ENCODE assay signal across 9 cellular contexts in the genomic region with DNA sequence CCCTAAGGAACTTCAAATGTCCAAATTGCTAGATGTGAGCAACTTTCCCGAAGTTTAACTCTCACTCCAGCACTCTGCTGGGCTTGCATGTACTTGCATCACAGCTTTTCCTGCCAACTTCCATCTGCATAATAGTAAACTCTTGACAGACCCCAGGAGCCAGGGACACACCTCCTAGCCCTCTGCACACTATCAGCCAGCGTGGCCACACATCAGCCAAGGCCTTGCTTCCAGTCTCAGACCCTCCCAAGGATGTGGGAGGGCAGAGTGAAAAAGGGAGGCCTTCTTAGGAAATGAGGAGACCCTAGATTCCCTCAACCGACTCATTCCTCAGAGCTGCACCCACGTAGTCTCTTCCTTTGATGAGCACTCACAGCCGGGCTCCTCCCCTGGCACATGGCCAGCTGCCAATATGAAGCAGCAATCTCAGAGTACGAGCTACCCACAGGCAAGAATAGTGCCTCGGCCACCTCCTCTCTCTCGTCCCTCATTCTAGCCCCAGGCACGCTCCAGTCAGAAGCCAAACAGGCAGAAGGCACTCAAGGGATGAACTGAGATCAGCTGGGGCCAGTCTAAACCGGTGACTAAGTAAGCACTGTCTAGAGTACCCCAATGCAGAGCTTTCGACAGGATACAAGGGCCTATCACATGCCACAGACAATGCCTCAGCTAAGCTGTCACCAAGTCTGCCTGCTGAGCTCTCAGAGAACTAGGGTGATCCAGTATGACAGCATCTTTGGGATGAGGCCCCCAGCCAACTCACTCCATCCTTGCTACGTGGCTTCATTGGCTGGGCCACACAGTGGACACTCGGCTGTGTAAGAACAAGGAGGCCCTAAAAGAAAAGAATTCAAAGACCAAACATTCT. TPM values are rescaled to one million over a fixed set of nuclear protein-coding genes. Genes with fewer than 3 reads are reported as not detected.
DNase-seq lines count a peak whose midpoint lies in the region; ATAC-seq lines count a peak whose summit lies in the region.
"Had no signal": no experiment of that assay in that cellular context is flagged by ENCODE, and none has a peak within 500 bp of the region (broad histone marks: within the 10 kb centered on the region; RNA-seq: fewer than 3 reads in every experiment).

No MANE protein-coding gene starts in this region.

- peaks cover 6% of the 10 kb centered on the region for H3K36me3 ChIP-seq in skeletal muscle satellite cell (ENCODE audit: insufficient read depth, low read length)

- H3K27me3 ChIP-seq in skeletal muscle satellite cell (ENCODE audit: control insufficient read depth, insufficient read depth, low read length): no peaks in the 10 kb centered on the region

- H3K4me1 ChIP-seq in skeletal muscle satellite cell (ENCODE audit: control insufficient read depth, insufficient read depth, low read length): peaks cover 57% of the 10 kb centered on the region

- intact Hi-C loops in left cardiac atrium (cut with DNase I): loop anchor here in 1 of 2 donors (5.0 kb wide), 2 partner anchors 33 to 37 kb away; no protein-coding TSS in a partner anchor

- peak overlapping the region; percentile 85 for H3K4me3 ChIP-seq in skeletal muscle satellite cell (ENCODE audit: low read length)

- peaks cover 5% of the 10 kb centered on the region for H3K36me3 Mint-ChIP-seq in activated naive CD8-positive, alpha-beta T cell treated with anti-CD3 and anti-CD28 coated beads, Interleukin-2, amount 10 ng/mL, durations not matched to agents 7 days and 5 days

- no peaks in the 10 kb centered on the region for H3K9me3 ChIP-seq in skeletal muscle satellite cell (replicated peaks; ENCODE audit: low read length)

- DNase-seq in DMS53 treated with DMSO at 0.1 percent for 48 hours (lab: John Stamatoyannopoulos, UW; ENCODE audit: unreplicated experiment): peak; percentile 13
- peak; percentile 99 for DNase-seq in NCI-H226
- no peak for DNase-seq in activated naive CD8-positive, alpha-beta T cell treated with anti-CD3 and anti-CD28 coated beads, Interleukin-2, amount 10 ng/mL, durations not matched to agents 7 days and 5 days
- DNase-seq in left cardiac atrium: peak; percentile 78
- DNase-seq in AML-193 (lab: John Stamatoyannopoulos, UW): no peak

- no peaks in the 10 kb centered on the region for H3K9me3 Mint-ChIP-seq in activated naive CD8-positive, alpha-beta T cell treated with anti-CD3 and anti-CD28 coated beads, Interleukin-2, amount 10 ng/mL, durations not matched to agents 7 days and 5 days

- peaks cover 27% of the 10 kb centered on the region for H3K4me1 Mint-ChIP-seq in activated naive CD8-positive, alpha-beta T cell treated with anti-CD3 and anti-CD28 coated beads, Interleukin-2, amount 10 ng/mL, durations not matched to agents 7 days and 5 days

- H3K4me3 Mint-ChIP-seq in activated naive CD8-positive, alpha-beta T cell treated with anti-CD3 and anti-CD28 coated beads, Interleukin-2, amount 10 ng/mL, durations not matched to agents 7 days and 5 days: peak overlapping the region; percentile 37

- H3K27ac Mint-ChIP-seq in activated naive CD8-positive, alpha-beta T cell treated with anti-CD3 and anti-CD28 coated beads, Interleukin-2, amount 10 ng/mL, durations not matched to agents 7 days and 5 days: no peak overlapping the region

- POLR2A ChIA-PET in activated naive CD8-positive, alpha-beta T cell treated with anti-CD3 and anti-CD28 coated beads, Interleukin-2, amount 10 ng/mL, durations not matched to agents 7 days and 5 days (lab: Charles Lee): interaction anchor here (0.5 kb wide), 1 partner anchor 957 kb away, joined by 4 read pairs; no protein-coding TSS in a partner anchor

- ATAC-seq in activated naive CD8-positive, alpha-beta T cell treated with anti-CD3 and anti-CD28 coated beads, Interleukin-2, amount 10 ng/mL, durations not matched to agents 7 days and 5 days (ENCODE audit: low read depth): peak; percentile 28
- peak; percentile 5 to 49 for ATAC-seq in left cardiac atrium
- ATAC-seq in HG02840 (IDR thresholded peaks at IDR 0.05; ENCODE audit: low FRiP score, unreplicated experiment): no peak
- ATAC-seq in GM21367 (IDR thresholded peaks at IDR 0.05; ENCODE audit: unreplicated experiment): no peak

- H3K4me2 ChIP-seq in skeletal muscle satellite cell (ENCODE audit: low read length): peak overlapping the region; percentile 98
- H3K4me2 ChIP-seq: KMS-11 had no signal

- H3K27me3 Mint-ChIP-seq in activated naive CD8-positive, alpha-beta T cell treated with anti-CD3 and anti-CD28 coated beads, Interleukin-2, amount 10 ng/mL, durations not matched to agents 7 days and 5 days: peaks cover 9% of the 10 kb centered on the region

- peak overlapping the region; percentile 87 for H3K9ac ChIP-seq in skeletal muscle satellite cell (ENCODE audit: low read depth, low read length)
- H3K9ac ChIP-seq: KMS-11 had no signal

RNA-seq across cellular contexts. Expression of a gene that starts 2.3 kb away (rescaled TPM):
- total RNA-seq in activated naive CD8-positive, alpha-beta T cell treated with anti-CD3 and anti-CD28 coated beads, Interleukin-2, amount 10 ng/mL, durations not matched to agents 7 days and 5 days: 10 to 100 TPM; 10.1 to 10.7 TPM
- total RNA-seq in left cardiac atrium: 10 to 100 TPM; 60.2 to 78.4 TPM
- total RNA-seq in skeletal muscle satellite cell (2012; rRNA removed): 149 and 191 TPM in 2 replicates

RNA-seq across cellular contexts. Expression of a gene that starts 32.1 kb away (rescaled TPM):
- under 1 TPM in 1 of 2 experiments, not detected in 1; 0.64 TPM for total RNA-seq in activated naive CD8-positive, alpha-beta T cell treated with anti-CD3 and anti-CD28 coated beads, Interleukin-2, amount 10 ng/mL, durations not matched to agents 7 days and 5 days
- 10 to 100 TPM; 12.4 to 38.5 TPM for total RNA-seq in left cardiac atrium
- total RNA-seq in skeletal muscle satellite cell (2012; rRNA removed): 90.4 and 97.1 TPM in 2 replicates

Comparison
In these comparisons a context has a peak if more than half of its experiments do, and no peak if none do; other contexts are left out.
1. DNase-seq: peak in DMS53 treated with DMSO at 0.1 percent for 48 hours (single experiment), NCI-H226 (single experiment) and left cardiac atrium (single experiment); none in activated naive CD8-positive, alpha-beta T cell treated with anti-CD3 and anti-CD28 coated beads, Interleukin-2, amount 10 ng/mL, durations not matched to agents 7 days and 5 days (single experiment) and AML-193 (0 of 2).
2. ATAC-seq: peak in activated naive CD8-positive, alpha-beta T cell treated with anti-CD3 and anti-CD28 coated beads, Interleukin-2, amount 10 ng/mL, durations not matched to agents 7 days and 5 days (single experiment) and left cardiac atrium (2 of 2); none in HG02840 (single experiment) and GM21367 (single experiment).
3. RNA of a gene that starts 2.3 kb away (total RNA-seq): 60.2 to 78.4 TPM in left cardiac atrium; 10.1 to 10.7 TPM in activated naive CD8-positive, alpha-beta T cell treated with anti-CD3 and anti-CD28 coated beads, Interleukin-2, amount 10 ng/mL, durations not matched to agents 7 days and 5 days; every median in the first group is over 4 times any median in the second.
4. RNA of a gene that starts 32.1 kb away (total RNA-seq): 12.4 to 38.5 TPM in left cardiac atrium; 0.64 TPM in activated naive CD8-positive, alpha-beta T cell treated with anti-CD3 and anti-CD28 coated beads, Interleukin-2, amount 10 ng/mL, durations not matched to agents 7 days and 5 days; every median in the first group is over 4 times any median in the second.